In the genomic region with DNA sequence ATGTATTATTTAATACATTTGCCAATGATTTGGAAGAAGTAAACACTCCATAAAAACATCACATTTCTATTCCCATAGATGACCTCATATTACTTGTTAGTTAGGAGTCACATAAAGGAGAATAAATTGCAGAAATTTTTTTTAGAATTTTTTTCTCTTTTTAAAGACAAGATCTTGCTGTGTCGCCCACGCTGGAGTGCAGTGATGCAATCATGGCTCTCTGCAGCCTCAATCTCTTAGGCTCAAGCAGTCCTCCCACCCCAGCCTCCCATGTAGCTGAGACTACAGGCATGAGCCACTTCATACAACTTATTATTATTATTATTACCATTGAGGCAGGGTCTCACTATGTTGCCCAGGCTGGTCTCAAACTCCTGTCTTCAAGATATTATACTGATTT, we compare ENCODE assay signal across 39 cellular contexts.
"Had no signal": no experiment of that assay in that cellular context is flagged by ENCODE, and none has a peak within 500 bp of the region (broad histone marks: within the 10 kb centered on the region; RNA-seq: fewer than 3 reads in every experiment).

No MANE protein-coding gene starts in this region.

- H3K4me3 Mint-ChIP-seq: activated naive CD4-positive, alpha-beta T cell treated with anti-CD3 and anti-CD28 coated beads for 36 hours; activated naive CD4-positive, alpha-beta T cell treated with anti-CD3 and anti-CD28 coated beads, Interleukin-2, amount 10 ng/mL, durations not matched to agents 7 days and 5 days; activated naive CD4-positive, alpha-beta T cell treated with anti-CD3 and anti-CD28 coated beads, Interleukin-2, amount 50 U/mL, for 24 hours; activated naive CD8-positive, alpha-beta T cell; activated naive CD8-positive, alpha-beta T cell treated with anti-CD3 and anti-CD28 coated beads for 36 hours; activated naive CD8-positive, alpha-beta T cell treated with anti-CD3 and anti-CD28 coated beads, Interleukin-2, amount 10 ng/mL, durations not matched to agents 7 days and 5 days; activated naive CD8-positive, alpha-beta T cell treated with anti-CD3 and anti-CD28 coated beads, Interleukin-2, amount 50 U/mL, for 24 hours; activated T-cell treated with anti-CD3 and anti-CD28 coated beads, Interleukin-2, amount 50 U/mL, for 24 hours; activated T-cell treated with anti-CD3 and anti-CD28 coated beads, Interleukin-2, amount 50 U/mL, for 4 hours; activated T-cell treated with anti-CD3 and anti-CD28 coated beads, Interleukin-2, amount 50 U/mL, for 72 hours; activated T-helper 1 cell treated with anti-CD3 and anti-CD28 coated beads, Interleukin-12 subunit alpha, Interleukin-12 subunit beta, Interleukin-2, Interleukin-4 antibody, amounts not matched to agents 30 ng/mL and 10 ng/mL and 1 ng/mL, durations not matched to agents 14 hours and 24 hours and 36 hours; activated T-helper 17 cell treated with anti-CD3 and anti-CD28 coated beads, Interleukin-2, amount 50 U/mL, for 72 hours; brain; central memory CD8-positive, alpha-beta T cell had no signal

- H3K27ac Mint-ChIP-seq: activated naive CD4-positive, alpha-beta T cell treated with anti-CD3 and anti-CD28 coated beads for 36 hours; activated naive CD4-positive, alpha-beta T cell treated with anti-CD3 and anti-CD28 coated beads, Interleukin-2, amount 10 ng/mL, durations not matched to agents 7 days and 5 days; activated naive CD4-positive, alpha-beta T cell treated with anti-CD3 and anti-CD28 coated beads, Interleukin-2, amount 50 U/mL, for 24 hours; activated naive CD4-positive, alpha-beta T cell treated with anti-CD3 and anti-CD28 coated beads, Interleukin-2, amount 50 U/mL, for 72 hours; activated naive CD8-positive, alpha-beta T cell; activated naive CD8-positive, alpha-beta T cell treated with anti-CD3 and anti-CD28 coated beads for 36 hours; activated naive CD8-positive, alpha-beta T cell treated with anti-CD3 and anti-CD28 coated beads, Interleukin-2, amount 10 ng/mL, durations not matched to agents 7 days and 5 days; activated naive CD8-positive, alpha-beta T cell treated with anti-CD3 and anti-CD28 coated beads, Interleukin-2, amount 50 U/mL, for 24 hours; activated T-cell treated with anti-CD3 and anti-CD28 coated beads, Interleukin-2, amount 50 U/mL, for 24 hours; activated T-cell treated with anti-CD3 and anti-CD28 coated beads, Interleukin-2, amount 50 U/mL, for 72 hours; activated T-helper 1 cell treated with anti-CD3 and anti-CD28 coated beads, Interleukin-12 subunit alpha, Interleukin-12 subunit beta, Interleukin-2, Interleukin-4 antibody, amounts not matched to agents 30 ng/mL and 10 ng/mL and 1 ng/mL, durations not matched to agents 14 hours and 24 hours and 36 hours; activated T-helper 17 cell treated with anti-CD3 and anti-CD28 coated beads, Interleukin-2, amount 50 U/mL, for 72 hours; activated T-helper 2 cell treated with anti-CD3 and anti-CD28 coated beads, Interferon-gamma antibody, Interleukin-2, Interleukin-4, amounts not matched to agents 10 μg/mL and 5 μg/mL and 100 μg/mL, durations not matched to agents 14 hours and 24 hours and 36 hours; brain had no signal

- H3K27me3 ChIP-seq: adrenal gland, ascending aorta, body of pancreas, brain microvascular endothelial cell, breast epithelium, cardiac muscle cell had no signal

- H3K27me3 Mint-ChIP-seq: activated naive CD4-positive, alpha-beta T cell treated with anti-CD3 and anti-CD28 coated beads, Interleukin-2, amount 50 U/mL, for 24 hours; activated naive CD8-positive, alpha-beta T cell treated with anti-CD3 and anti-CD28 coated beads for 36 hours; activated naive CD8-positive, alpha-beta T cell treated with anti-CD3 and anti-CD28 coated beads, Interleukin-2, amount 50 U/mL, for 24 hours; activated T-cell treated with anti-CD3 and anti-CD28 coated beads, Interleukin-2, amount 50 U/mL, for 24 hours; brain had no signal

- ATAC-seq: activated naive CD4-positive, alpha-beta T cell treated with anti-CD3 and anti-CD28 coated beads, Interleukin-2, amount 50 U/mL, for 72 hours; activated naive CD8-positive, alpha-beta T cell treated with anti-CD3 and anti-CD28 coated beads, Interleukin-2, amount 50 U/mL, for 24 hours; activated T-cell treated with anti-CD3 and anti-CD28 coated beads, Interleukin-2, amount 50 U/mL, for 4 hours; activated T-cell treated with anti-CD3 and anti-CD28 coated beads, Interleukin-2, amount 50 U/mL, for 72 hours; activated T-helper 17 cell treated with anti-CD3 and anti-CD28 coated beads, Interleukin-2, amount 50 U/mL, for 72 hours; body of pancreas had no signal

- H3K36me3 ChIP-seq: adrenal gland, ascending aorta, brain microvascular endothelial cell, breast epithelium, cardiac muscle cell had no signal

- H3K9me3 Mint-ChIP-seq: activated naive CD4-positive, alpha-beta T cell treated with anti-CD3 and anti-CD28 coated beads for 36 hours; activated naive CD4-positive, alpha-beta T cell treated with anti-CD3 and anti-CD28 coated beads, Interleukin-2, amount 10 ng/mL, durations not matched to agents 7 days and 5 days; activated naive CD4-positive, alpha-beta T cell treated with anti-CD3 and anti-CD28 coated beads, Interleukin-2, amount 50 U/mL, for 24 hours; activated naive CD4-positive, alpha-beta T cell treated with anti-CD3 and anti-CD28 coated beads, Interleukin-2, amount 50 U/mL, for 72 hours; activated naive CD8-positive, alpha-beta T cell treated with anti-CD3 and anti-CD28 coated beads for 36 hours; activated naive CD8-positive, alpha-beta T cell treated with anti-CD3 and anti-CD28 coated beads, Interleukin-2, amount 10 ng/mL, durations not matched to agents 7 days and 5 days; activated naive CD8-positive, alpha-beta T cell treated with anti-CD3 and anti-CD28 coated beads, Interleukin-2, amount 50 U/mL, for 24 hours; activated T-cell treated with anti-CD3 and anti-CD28 coated beads, Interleukin-2, amount 50 U/mL, for 24 hours; activated T-cell treated with anti-CD3 and anti-CD28 coated beads, Interleukin-2, amount 50 U/mL, for 4 hours; activated T-cell treated with anti-CD3 and anti-CD28 coated beads, Interleukin-2, amount 50 U/mL, for 72 hours; activated T-helper 1 cell treated with anti-CD3 and anti-CD28 coated beads, Interleukin-12 subunit alpha, Interleukin-12 subunit beta, Interleukin-2, Interleukin-4 antibody, amounts not matched to agents 30 ng/mL and 10 ng/mL and 1 ng/mL, durations not matched to agents 14 hours and 24 hours and 36 hours; activated T-helper 17 cell treated with anti-CD3 and anti-CD28 coated beads, Interleukin-2, amount 50 U/mL, for 72 hours; activated T-helper 2 cell treated with anti-CD3 and anti-CD28 coated beads, Interferon-gamma antibody, Interleukin-2, Interleukin-4, amounts not matched to agents 10 μg/mL and 5 μg/mL and 100 μg/mL, durations not matched to agents 14 hours and 24 hours and 36 hours; central memory CD8-positive, alpha-beta T cell had no signal

- H3K9me3 ChIP-seq: adrenal gland, ascending aorta, body of pancreas, breast epithelium had no signal

- DNase-seq: activated effector memory CD4-positive, alpha-beta T cell treated with anti-CD3 and anti-CD28 coated beads, Interleukin-2, amount 50 U/mL, for 16 hours; activated effector memory CD4-positive, alpha-beta T cell treated with Interleukin-2 at 50 U/mL for 16 hours; activated gamma-delta T cell; activated gamma-delta T cell treated with Interleukin-2 at 50 U/mL for 16 hours; activated naive CD4-positive, alpha-beta T cell; activated naive CD4-positive, alpha-beta T cell treated with anti-CD3 and anti-CD28 coated beads for 36 hours; activated naive CD4-positive, alpha-beta T cell treated with anti-CD3 and anti-CD28 coated beads, Interleukin-2, amount 10 ng/mL, durations not matched to agents 7 days and 5 days; activated naive CD4-positive, alpha-beta T cell treated with anti-CD3 and anti-CD28 coated beads, Interleukin-2, amount 50 U/mL, for 16 hours; activated naive CD4-positive, alpha-beta T cell treated with Interleukin-2 at 50 U/mL for 16 hours; activated naive CD8-positive, alpha-beta T cell treated with anti-CD3 and anti-CD28 coated beads for 36 hours; activated naive CD8-positive, alpha-beta T cell treated with anti-CD3 and anti-CD28 coated beads, Interleukin-2, amount 10 ng/mL, durations not matched to agents 7 days and 5 days; activated naive CD8-positive, alpha-beta T cell treated with anti-CD3 and anti-CD28 coated beads, Interleukin-2, amount 50 U/mL, for 24 hours; activated T-cell treated with anti-CD3 and anti-CD28 coated beads, Interleukin-2, amount 50 U/mL, for 24 hours; activated T-cell treated with anti-CD3 and anti-CD28 coated beads, Interleukin-2, amount 50 U/mL, for 4 hours; activated T-cell treated with anti-CD3 and anti-CD28 coated beads, Interleukin-2, amount 50 U/mL, for 48 hours; activated T-cell treated with anti-CD3 and anti-CD28 coated beads, Interleukin-2, amount 50 U/mL, for 72 hours; adrenal gland; amniotic stem cell; amygdala; anterior cingulate cortex; aorta; body of pancreas; brain microvascular endothelial cell; caudate nucleus; central memory CD4-positive, alpha-beta T cell; cerebellar nuclear complex had no signal

- H3K4me1 ChIP-seq: adrenal gland, ascending aorta, body of pancreas, breast epithelium had no signal

- H3K4me3 ChIP-seq: adrenal gland, ascending aorta, body of pancreas, breast epithelium, cardiac muscle cell had no signal

- H3K27ac ChIP-seq: adrenal gland, ascending aorta, body of pancreas, brain microvascular endothelial cell, breast epithelium, cardiac muscle cell had no signal

- H3K4me1 Mint-ChIP-seq: activated naive CD4-positive, alpha-beta T cell treated with anti-CD3 and anti-CD28 coated beads, Interleukin-2, amount 10 ng/mL, durations not matched to agents 7 days and 5 days; activated naive CD4-positive, alpha-beta T cell treated with anti-CD3 and anti-CD28 coated beads, Interleukin-2, amount 50 U/mL, for 24 hours; activated naive CD8-positive, alpha-beta T cell treated with anti-CD3 and anti-CD28 coated beads for 36 hours; activated naive CD8-positive, alpha-beta T cell treated with anti-CD3 and anti-CD28 coated beads, Interleukin-2, amount 10 ng/mL, durations not matched to agents 7 days and 5 days; activated naive CD8-positive, alpha-beta T cell treated with anti-CD3 and anti-CD28 coated beads, Interleukin-2, amount 50 U/mL, for 24 hours; activated T-helper 17 cell treated with anti-CD3 and anti-CD28 coated beads, Interleukin-2, amount 50 U/mL, for 72 hours; central memory CD8-positive, alpha-beta T cell had no signal

- FAIRE-seq: astrocyte, bronchial epithelial cell had no signal

- H3K36me3 Mint-ChIP-seq: activated naive CD4-positive, alpha-beta T cell treated with anti-CD3 and anti-CD28 coated beads, Interleukin-2, amount 10 ng/mL, durations not matched to agents 7 days and 5 days; activated naive CD4-positive, alpha-beta T cell treated with anti-CD3 and anti-CD28 coated beads, Interleukin-2, amount 50 U/mL, for 24 hours; activated naive CD4-positive, alpha-beta T cell treated with anti-CD3 and anti-CD28 coated beads, Interleukin-2, amount 50 U/mL, for 72 hours; activated naive CD8-positive, alpha-beta T cell; activated naive CD8-positive, alpha-beta T cell treated with anti-CD3 and anti-CD28 coated beads for 36 hours; activated naive CD8-positive, alpha-beta T cell treated with anti-CD3 and anti-CD28 coated beads, Interleukin-2, amount 10 ng/mL, durations not matched to agents 7 days and 5 days; brain had no signal
